1 cellular context compared by ENCODE assay signal in genomic region chr22:21573293-21573734, GRCh38.
TF ChIP-seq lines count a peak whose summit lies in the region.

No MANE protein-coding gene starts in this region.

TF ChIP-seq in GM12878, 131 proteins besides CTCF, POLR2A, EP300 and RAD21:
- TF ChIP-seq TCF12 (IDR thresholded peaks at IDR 0.05; ENCODE audit: low read depth, low read length) (no peak), ZZZ3 (IDR thresholded peaks at IDR 0.05; ENCODE audit: control insufficient read depth, insufficient read length, low read depth) (no peak), ZNF207 (IDR thresholded peaks at IDR 0.05; ENCODE audit: borderline replicate concordance) (no peak), NR2C2 (IDR thresholded peaks at IDR 0.05; ENCODE audit: borderline replicate concordance, control insufficient read depth, insufficient read length, low read depth) (no peak), ZNF384 (IDR thresholded peaks at IDR 0.05; ENCODE audit: borderline replicate concordance, low read depth, low read length) (no peak), SMAD5 (IDR thresholded peaks at IDR 0.05; ENCODE audit: low read depth) (no peak), ZNF24 (IDR thresholded peaks at IDR 0.05) (no peak), ASH2L (IDR thresholded peaks at IDR 0.05; ENCODE audit: borderline replicate concordance, low read depth) (no peak), RUNX3 (IDR thresholded peaks at IDR 0.05; ENCODE audit: low read length) (no peak), SPI1 (IDR thresholded peaks at IDR 0.05; ENCODE audit: borderline replicate concordance, insufficient read depth, low read depth, low read length) (no peak), CBX5 (IDR thresholded peaks at IDR 0.05; ENCODE audit: low read depth) (no peak), KDM1A (IDR thresholded peaks at IDR 0.05; ENCODE audit: borderline replicate concordance) (no peak), BACH1 (IDR thresholded peaks at IDR 0.05; ENCODE audit: borderline replicate concordance) (no peak), NR2C1 (IDR thresholded peaks at IDR 0.05) (no peak), RFX5 (IDR thresholded peaks at IDR 0.05; ENCODE audit: low read depth, low read length) (no peak)
